25 cellular contexts compared by ENCODE assay signal in the genomic region with DNA sequence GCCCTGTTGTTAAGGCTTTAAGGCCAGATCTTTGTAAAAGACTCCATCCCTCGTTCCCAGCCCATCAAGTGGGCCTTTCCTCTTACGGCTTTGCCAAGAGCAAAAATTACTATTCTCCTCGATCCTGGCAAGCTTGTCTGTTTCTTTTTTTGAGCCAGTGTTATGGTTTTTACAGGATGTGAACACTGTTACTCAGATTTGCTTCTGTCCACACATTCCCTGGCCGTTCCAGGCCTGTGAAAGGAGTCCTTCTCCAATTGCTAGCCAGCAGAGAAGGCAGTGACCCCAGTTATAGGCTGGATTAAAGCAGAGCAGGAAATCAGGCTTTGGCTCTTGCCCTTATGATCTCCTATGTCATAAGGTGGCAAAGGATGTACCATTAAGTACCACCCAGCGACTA.
"Had no signal": no experiment of that assay in that cellular context is flagged by ENCODE, and none has a peak within 500 bp of the region (broad histone marks: within the 10 kb centered on the region; RNA-seq: fewer than 3 reads in every experiment).

No MANE protein-coding gene starts in this region.

- H3K9me3 Mint-ChIP-seq: activated T-cell treated with anti-CD3 and anti-CD28 coated beads, Interleukin-2, amount 50 U/mL, for 24 hours; central memory CD8-positive, alpha-beta T cell; dendritic cell treated with granulocyte-macrophage colony-stimulating factor and Interleukin-4, amounts not matched to agents 40 ng/mL and 50 ng/mL, for 4 days; endodermal cell; nephron; T-helper 1 cell treated with Interleukin-12 subunit alpha and Interleukin-12 subunit beta and Interleukin-4 antibody, amounts not matched to agents 30 μg/mL and 1 μg/mL, for 36 hours had no signal

- H3K4me1 ChIP-seq: left ventricle myocardium inferior, prostate gland, spleen, upper lobe of left lung had no signal

- H3K4me3 Mint-ChIP-seq: activated CD4-positive, alpha-beta memory T cell treated with anti-CD3 and anti-CD28 coated beads for 36 hours; activated CD4-positive, alpha-beta T cell treated with anti-CD3 and anti-CD28 coated beads, Interleukin-2, amount 10 ng/mL, durations not matched to agents 24 days and 14 days; activated T-cell treated with anti-CD3 and anti-CD28 coated beads, Interleukin-2, amount 50 U/mL, for 24 hours; activated T-helper 17 cell treated with anti-CD3 and anti-CD28 coated beads, Interleukin-2, amount 50 U/mL, for 72 hours; central memory CD8-positive, alpha-beta T cell; dendritic cell treated with granulocyte-macrophage colony-stimulating factor and Interleukin-4, amounts not matched to agents 40 ng/mL and 50 ng/mL, for 4 days; endodermal cell; nephron; T-helper 1 cell treated with Interleukin-12 subunit alpha and Interleukin-12 subunit beta and Interleukin-4 antibody, amounts not matched to agents 30 μg/mL and 1 μg/mL, for 36 hours had no signal

- H3K4me3 ChIP-seq: left ventricle myocardium inferior, mucosa of descending colon, prostate gland, spleen, upper lobe of left lung had no signal

- H3K27ac ChIP-seq: left ventricle myocardium inferior, prostate gland, spleen, upper lobe of left lung, WERI-Rb-1 had no signal

- H3K27me3 Mint-ChIP-seq: activated CD4-positive, alpha-beta memory T cell treated with anti-CD3 and anti-CD28 coated beads for 36 hours; activated CD4-positive, alpha-beta T cell treated with anti-CD3 and anti-CD28 coated beads, Interleukin-2, amount 10 ng/mL, durations not matched to agents 24 days and 14 days; activated T-cell treated with anti-CD3 and anti-CD28 coated beads, Interleukin-2, amount 50 U/mL, for 24 hours; activated T-helper 17 cell treated with anti-CD3 and anti-CD28 coated beads, Interleukin-2, amount 50 U/mL, for 72 hours; dendritic cell treated with granulocyte-macrophage colony-stimulating factor and Interleukin-4, amounts not matched to agents 40 ng/mL and 50 ng/mL, for 4 days had no signal

- H3K9me3 ChIP-seq: left ventricle myocardium inferior, mucosa of descending colon, prostate gland, upper lobe of left lung had no signal

- DNase-seq: activated CD4-positive, alpha-beta memory T cell treated with anti-CD3 and anti-CD28 coated beads for 36 hours; activated CD4-positive, alpha-beta T cell treated with anti-CD3 and anti-CD28 coated beads, Interleukin-2, amount 10 ng/mL, durations not matched to agents 24 days and 14 days; activated CD8-positive, alpha-beta memory T cell treated with anti-CD3 and anti-CD28 coated beads, Interleukin-2, amount 50 U/mL, for 48 hours; activated gamma-delta T cell treated with Interleukin-2 at 50 U/mL for 16 hours; activated naive CD4-positive, alpha-beta T cell treated with anti-CD3 and anti-CD28 coated beads, Interleukin-2, amount 50 U/mL, for 16 hours; activated T-cell treated with anti-CD3 and anti-CD28 coated beads, Interleukin-2, amount 50 U/mL, for 24 hours; amniotic stem cell; endodermal cell; glutamatergic neuron; left ventricle myocardium inferior; mucosa of descending colon; spleen; stimulated activated naive CD8-positive, alpha-beta T cell treated with anti-CD3 and anti-CD28 coated beads, Interleukin-15, Interleukin-2, amounts not matched to agents 100 U/mL and 50 U/mL, for 24 hours; SW 1271; T-helper 9 cell; upper lobe of left lung; WERI-Rb-1 had no signal

- H3K27ac Mint-ChIP-seq: activated CD4-positive, alpha-beta memory T cell treated with anti-CD3 and anti-CD28 coated beads for 36 hours; activated CD4-positive, alpha-beta T cell treated with anti-CD3 and anti-CD28 coated beads, Interleukin-2, amount 10 ng/mL, durations not matched to agents 24 days and 14 days; activated T-cell treated with anti-CD3 and anti-CD28 coated beads, Interleukin-2, amount 50 U/mL, for 24 hours; activated T-helper 17 cell treated with anti-CD3 and anti-CD28 coated beads, Interleukin-2, amount 50 U/mL, for 72 hours; dendritic cell treated with granulocyte-macrophage colony-stimulating factor and Interleukin-4, amounts not matched to agents 40 ng/mL and 50 ng/mL, for 4 days; endodermal cell; T-helper 1 cell treated with Interleukin-12 subunit alpha and Interleukin-12 subunit beta and Interleukin-4 antibody, amounts not matched to agents 30 μg/mL and 1 μg/mL, for 36 hours had no signal

- H3K36me3 ChIP-seq: left ventricle myocardium inferior, prostate gland, spleen, upper lobe of left lung, WERI-Rb-1 had no signal

- H3K4me1 Mint-ChIP-seq: activated CD4-positive, alpha-beta T cell treated with anti-CD3 and anti-CD28 coated beads, Interleukin-2, amount 10 ng/mL, durations not matched to agents 24 days and 14 days; central memory CD8-positive, alpha-beta T cell; endodermal cell had no signal

- ATAC-seq: activated CD4-positive, CD25-positive, alpha-beta regulatory T cell treated with anti-CD3 and anti-CD28 coated beads, Interleukin-2, amount 50 U/mL, for 24 hours; activated T-helper 17 cell treated with anti-CD3 and anti-CD28 coated beads, Interleukin-2, amount 50 U/mL, for 72 hours; esophagus mucosa; mucosa of descending colon; stimulated activated naive CD8-positive, alpha-beta T cell treated with anti-CD3 and anti-CD28 coated beads, Interleukin-15, Interleukin-2, amounts not matched to agents 100 U/mL and 50 U/mL, for 24 hours had no signal

- H3K27me3 ChIP-seq: spleen, upper lobe of left lung had no signal
